In genomic region chr2:148875387-148876051, GRCh38 we compare ENCODE assay signal across 8 cellular contexts. TPM values are rescaled to one million over a fixed set of nuclear protein-coding genes. Genes with fewer than 3 reads are reported as not detected.
DNase-seq lines count a peak whose midpoint lies in the region; ATAC-seq lines count a peak whose summit lies in the region.

No MANE protein-coding gene starts in this region.

- WGBS in thymus, result 3% methylated on average over 74 of the region's 74 CpGs

- no peaks in the 10 kb centered on the region for H3K36me3 Mint-ChIP-seq in activated T-cell treated with anti-CD3 and anti-CD28 coated beads, Interleukin-2, amount 50 U/mL, for 4 hours (ENCODE audit: insufficient read depth)

- intact Hi-C loops in sciatic nerve (cut with DNase I), result no loop called here

- no peaks in the 10 kb centered on the region for H3K9me3 ChIP-seq in thymus (ENCODE audit: control insufficient read depth)

- H3K9me3 Mint-ChIP-seq in activated T-cell treated with anti-CD3 and anti-CD28 coated beads, Interleukin-2, amount 50 U/mL, for 4 hours, result no peaks in the 10 kb centered on the region

- H3K4me1 Mint-ChIP-seq in activated T-cell treated with anti-CD3 and anti-CD28 coated beads, Interleukin-2, amount 50 U/mL, for 4 hours (ENCODE audit: low read depth), result peaks cover 10% of the 10 kb centered on the region

- H3K27me3 ChIP-seq in layer of hippocampus (ENCODE audit: control insufficient read depth, insufficient read depth, low read length) (no peaks in the 10 kb centered on the region), thymus (ENCODE audit: control insufficient read depth, insufficient read depth) (peaks cover 34% of the 10 kb centered on the region)

- H3K27ac ChIP-seq in layer of hippocampus (ENCODE audit: low read depth, low read length) (peak overlapping the region; percentile 84), thymus (ENCODE audit: low read depth) (no peak overlapping the region)

- H3K27me3 Mint-ChIP-seq in activated T-cell treated with anti-CD3 and anti-CD28 coated beads, Interleukin-2, amount 50 U/mL, for 4 hours (ENCODE audit: low read depth), result peaks cover 20% of the 10 kb centered on the region

- DNase-seq in D341Med (ENCODE audit: low spot score) (peak; percentile 48), NCI-H1436 treated with DMSO at 0.1 percent for 48 hours (lab: John Stamatoyannopoulos, UW) (no peak), sciatic nerve (ENCODE audit: low spot score) (no peak)
- no peak for DNase-seq in activated T-cell treated with anti-CD3 and anti-CD28 coated beads, Interleukin-2, amount 50 U/mL, for 4 hours

- H3K4me3 Mint-ChIP-seq in activated T-cell treated with anti-CD3 and anti-CD28 coated beads, Interleukin-2, amount 50 U/mL, for 4 hours, result peak overlapping the region; percentile 83

- H3K4me1 ChIP-seq in thymus (ENCODE audit: control insufficient read depth, insufficient read depth, low read length), result no peaks in the 10 kb centered on the region

- ATAC-seq in GM19351 (IDR thresholded peaks at IDR 0.05; ENCODE audit: unreplicated experiment) (peak; percentile 35), HG03175 (IDR thresholded peaks at IDR 0.05; ENCODE audit: unreplicated experiment) (peak; percentile 30), sciatic nerve (no peak)
- peak; percentile 22 to 25 for ATAC-seq in activated T-cell treated with anti-CD3 and anti-CD28 coated beads, Interleukin-2, amount 50 U/mL, for 4 hours

- no peaks in the 10 kb centered on the region for H3K36me3 ChIP-seq in thymus (ENCODE audit: control insufficient read depth, insufficient read depth)

- peak overlapping the region; percentile 51 for H3K4me3 ChIP-seq in thymus (ENCODE audit: low read length)

RNA-seq across cellular contexts. Expression of gene KIF5C, which starts 0.5 kb away (rescaled TPM):
- total RNA-seq in activated T-cell treated with anti-CD3 and anti-CD28 coated beads, Interleukin-2, amount 50 U/mL, for 4 hours, result 1 to 10 TPM; 4.2 to 7.3 (median 5.5) TPM
- polyA plus RNA-seq in thymus, result 1.4 TPM
- total RNA-seq in sciatic nerve, result 62.7 TPM
